ENCODE assay signal across 1 cellular context in the genomic region with DNA sequence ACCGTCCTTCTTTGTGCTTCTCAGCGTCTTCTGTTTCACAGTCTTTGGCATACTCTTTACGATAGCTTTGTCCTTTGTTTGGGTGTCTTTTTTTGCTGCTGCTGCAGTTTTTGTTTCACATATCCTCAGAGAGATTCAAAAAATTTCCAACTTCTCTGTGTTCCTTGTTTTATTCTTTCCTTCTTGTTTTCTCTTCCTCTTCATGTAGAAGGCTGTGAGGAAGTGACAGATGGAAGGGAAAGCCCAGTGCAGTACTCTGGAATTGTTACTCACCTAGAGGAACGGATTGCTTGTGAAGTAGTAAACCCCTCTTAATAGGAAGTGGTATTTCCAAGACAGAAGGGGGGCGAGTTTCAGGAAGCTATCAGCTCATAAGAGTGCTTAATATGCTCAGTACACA.
TF ChIP-seq lines count a peak whose summit lies in the region.

No MANE protein-coding gene starts in this region.

TF ChIP-seq in HepG2, 621 proteins besides CTCF, POLR2A, EP300 and RAD21:
- TF ChIP-seq ZBTB8A (CRISPR knock-in tag; IDR thresholded peaks at IDR 0.05; ENCODE audit: borderline replicate concordance, low read depth) (no peak), MAFK (conservative IDR thresholded peaks at IDR 0.05 in 1 of 2, IDR thresholded peaks at IDR 0.05 in 1 of 2; ENCODE audit: low read length in 2 of 2) (peak; percentile 49 to 56; a peak in 3 of 4 replicates), MAFF (IDR thresholded peaks at IDR 0.05; ENCODE audit: low read depth, low read length) (peak; percentile 50; the same call in 1 of the 2 replicates)
